ENCODE assay signal across 18 cellular contexts in the genomic region with DNA sequence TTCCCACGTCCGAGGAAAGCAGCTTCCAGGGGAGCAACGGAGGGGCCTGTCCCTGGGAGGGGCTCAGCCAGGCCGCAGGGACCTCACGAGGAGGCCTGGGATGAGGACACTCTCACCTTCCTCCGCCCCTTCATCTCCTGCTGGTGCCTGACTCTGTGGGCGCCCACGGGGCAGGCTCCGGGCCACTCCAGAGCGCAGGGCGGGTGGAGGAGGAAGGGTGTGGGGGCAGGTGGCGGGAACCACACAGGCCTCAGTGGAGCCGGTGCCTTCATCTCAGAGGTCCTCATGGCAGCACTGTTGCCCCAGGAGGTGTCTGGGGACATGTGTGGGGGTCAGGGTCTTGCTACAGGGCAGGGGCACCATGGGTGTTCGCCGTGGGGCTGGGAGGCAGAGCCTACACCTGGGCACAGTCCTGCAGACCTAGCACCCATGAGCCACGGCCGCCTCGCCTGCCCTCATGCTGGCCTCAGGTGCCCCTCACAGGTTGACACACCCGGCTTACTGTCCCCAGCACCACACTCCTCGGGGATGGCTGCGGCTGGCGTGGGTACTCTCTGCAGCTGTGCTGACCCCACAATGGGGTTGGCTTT. TPM values are rescaled to one million over a fixed set of nuclear protein-coding genes. Genes with fewer than 3 reads are reported as not detected.
DNase-seq lines count a peak whose midpoint lies in the region; ATAC-seq and TF ChIP-seq lines count a peak whose summit lies in the region.
"Had no signal": no experiment of that assay in that cellular context is flagged by ENCODE, and none has a peak within 500 bp of the region (broad histone marks: within the 10 kb centered on the region; RNA-seq: fewer than 3 reads in every experiment).

No MANE protein-coding gene starts in this region.

- H3K27ac ChIP-seq in left ventricle myocardium inferior (replicated peaks), result no peak overlapping the region
- peak overlapping the region; percentile 74 to 83 for H3K27ac ChIP-seq in right atrium auricular region
- no peak overlapping the region for H3K27ac ChIP-seq in upper lobe of right lung
- H3K27ac ChIP-seq in CD4-positive, alpha-beta T cell (ENCODE audit: low read depth, low read length), result no peak overlapping the region
- H3K27ac ChIP-seq: Peyer's patch had no signal

- CTCF ChIA-PET in CD4-positive, alpha-beta T cell (lab: Charles Lee), result no interaction called here

- TF ChIP-seq CTCF in left ventricle myocardium inferior (IDR thresholded peaks at IDR 0.05; ENCODE audit: borderline replicate concordance) (no peak), right atrium auricular region (IDR thresholded peaks at IDR 0.05) (no peak), omental fat pad (IDR thresholded peaks at IDR 0.05) (no peak), upper lobe of right lung (IDR thresholded peaks at IDR 0.05) (no peak), nephron progenitor cell (IDR thresholded peaks at IDR 0.05) (no peak)
- no peak for TF ChIP-seq CTCF in CD4-positive, alpha-beta T cell (IDR thresholded peaks at IDR 0.05)

- H3K4me3 ChIP-seq in left ventricle myocardium inferior (no peak overlapping the region), right atrium auricular region (no peak overlapping the region), upper lobe of right lung (no peak overlapping the region)
- H3K4me3 ChIP-seq: Peyer's patch had no signal

- H3K9me3 Mint-ChIP-seq in nephron progenitor cell, result peaks cover 11% of the 10 kb centered on the region
- no peaks in the 10 kb centered on the region for H3K9me3 Mint-ChIP-seq in CD4-positive, alpha-beta T cell

- H3K36me3 ChIP-seq in left ventricle myocardium inferior (no peaks in the 10 kb centered on the region), right atrium auricular region (no peaks in the 10 kb centered on the region), upper lobe of right lung (no peaks in the 10 kb centered on the region)
- H3K36me3 ChIP-seq: Peyer's patch had no signal

- H3K27me3 Mint-ChIP-seq in nephron progenitor cell (ENCODE audit: low read depth, poor library complexity), result peaks cover 19% of the 10 kb centered on the region
- peaks cover 15% of the 10 kb centered on the region for H3K27me3 Mint-ChIP-seq in CD4-positive, alpha-beta T cell

- H3K27ac Mint-ChIP-seq in nephron progenitor cell, result no peak overlapping the region
- H3K27ac Mint-ChIP-seq in CD4-positive, alpha-beta T cell, result no peak overlapping the region

- intact Hi-C loops in left ventricle myocardium superior (cut with micrococcal nuclease), result no loop called here
- intact Hi-C loops in left ventricle myocardium inferior (cut with micrococcal nuclease), result no loop called here
- intact Hi-C loops in upper lobe of right lung (cut with DNase I), result no loop called here
- intact Hi-C loops in CD4-positive, alpha-beta T cell (cut with DNase I, micrococcal nuclease), result no loop called here

- H3K4me1 ChIP-seq in left ventricle myocardium inferior, result peaks cover 6% of the 10 kb centered on the region
- H3K4me1 ChIP-seq in right atrium auricular region, result peaks cover 0 to 11% of the 10 kb centered on the region in 2 donors
- no peaks in the 10 kb centered on the region for H3K4me1 ChIP-seq in upper lobe of right lung

- H3K4me1 Mint-ChIP-seq in nephron progenitor cell, result peaks cover 15% of the 10 kb centered on the region
- no peaks in the 10 kb centered on the region for H3K4me1 Mint-ChIP-seq in CD4-positive, alpha-beta T cell (ENCODE audit: low read depth)

- no peaks in the 10 kb centered on the region for H3K36me3 Mint-ChIP-seq in nephron progenitor cell (ENCODE audit: low read depth)
- no peaks in the 10 kb centered on the region for H3K36me3 Mint-ChIP-seq in CD4-positive, alpha-beta T cell (ENCODE audit: low read depth)

- ATAC-seq in left ventricle myocardium superior (no peak), omental fat pad (ENCODE audit: low FRiP score) (peak; percentile 42), upper lobe of right lung (peak; percentile 13)
- no peak for ATAC-seq in CD4-positive, alpha-beta T cell (ENCODE audit: poor library complexity)

- POLR2A ChIA-PET in CD4-positive, alpha-beta T cell (lab: Charles Lee), result no interaction called here

- H3K27me3 ChIP-seq in left ventricle myocardium inferior (ENCODE audit: low read depth), result peaks cover 4% of the 10 kb centered on the region
- H3K27me3 ChIP-seq in right atrium auricular region, result no peaks in the 10 kb centered on the region
- no peaks in the 10 kb centered on the region for H3K27me3 ChIP-seq in upper lobe of right lung
- H3K27me3 ChIP-seq in CD4-positive, alpha-beta T cell (ENCODE audit: control insufficient read depth, insufficient read depth, low read length), result no peaks in the 10 kb centered on the region
- H3K27me3 ChIP-seq: Peyer's patch had no signal

- no peak overlapping the region for H3K4me3 Mint-ChIP-seq in nephron progenitor cell
- H3K4me3 Mint-ChIP-seq in CD4-positive, alpha-beta T cell, result no peak overlapping the region

- H3K9me3 ChIP-seq in left ventricle myocardium inferior (replicated peaks) (no peaks in the 10 kb centered on the region), right atrium auricular region (no peaks in the 10 kb centered on the region), upper lobe of right lung (no peaks in the 10 kb centered on the region)
- H3K9me3 ChIP-seq in CD4-positive, alpha-beta T cell (ENCODE audit: control insufficient read depth, low read length), result no peaks in the 10 kb centered on the region
- H3K9me3 ChIP-seq: Peyer's patch had no signal

- peak; percentile 22 for DNase-seq in left ventricle myocardium superior
- no peak for DNase-seq in left ventricle myocardium inferior
- no peak for DNase-seq in right atrium auricular region (ENCODE audit: low spot score)
- no peak for DNase-seq in omental fat pad (ENCODE audit: low spot score)
- DNase-seq in upper lobe of right lung, result peak; percentile 61
- no peak for DNase-seq in nephron progenitor cell
- no peak for DNase-seq in COLO829 (ENCODE audit: low spot score)
- no peak for DNase-seq in CD4-positive, alpha-beta T cell
- DNase-seq: COR-L47, DMS79 treated with DMSO at 0.1 percent for 48 hours, HCEC 1CT, Kasumi-1, NCI-H1694 treated with DMSO at 0.1 percent for 48 hours, NCI-H2081 treated with DMSO at 0.1 percent for 48 hours, NCI-H2171 treated with DMSO at 0.1 percent for 48 hours, NCI-H524 treated with DMSO at 0.1 percent for 48 hours, NCI-H82 had no signal

RNA-seq across cellular contexts. Expression of a gene that starts 10.1 kb away (rescaled TPM):
- total RNA-seq in left ventricle myocardium superior (12.1 TPM), left ventricle myocardium inferior (7.7 TPM), right atrium auricular region (1 to 10 TPM; 5.2 to 6.0 TPM), omental fat pad (10 to 100 TPM in 2 of 4 donors, 1 to 10 TPM in 2; 2.7 to 19.1 (median 11.7) TPM), upper lobe of right lung (43.6 TPM)
- 1 to 10 TPM; 1.0 to 1.2 TPM for total RNA-seq in CD4-positive, alpha-beta T cell

Comparison
In these comparisons a context has a peak if more than half of its experiments do, and no peak if none do; other contexts are left out.
1. DNase-seq: peak in left ventricle myocardium superior (single experiment) and upper lobe of right lung (single experiment); none in left ventricle myocardium inferior (single experiment), right atrium auricular region (single experiment), omental fat pad (single experiment), nephron progenitor cell (single experiment), COLO829 (single experiment) and CD4-positive, alpha-beta T cell (0 of 10).
2. H3K27ac ChIP-seq: peak in right atrium auricular region (2 of 2); none in left ventricle myocardium inferior (single experiment), upper lobe of right lung (single experiment) and CD4-positive, alpha-beta T cell (single experiment).
3. ATAC-seq: peak in omental fat pad (single experiment) and upper lobe of right lung (single experiment); none in left ventricle myocardium superior (single experiment) and CD4-positive, alpha-beta T cell (single experiment).